Comparison of ENCODE assay signal across 22 cellular contexts in the genomic region with DNA sequence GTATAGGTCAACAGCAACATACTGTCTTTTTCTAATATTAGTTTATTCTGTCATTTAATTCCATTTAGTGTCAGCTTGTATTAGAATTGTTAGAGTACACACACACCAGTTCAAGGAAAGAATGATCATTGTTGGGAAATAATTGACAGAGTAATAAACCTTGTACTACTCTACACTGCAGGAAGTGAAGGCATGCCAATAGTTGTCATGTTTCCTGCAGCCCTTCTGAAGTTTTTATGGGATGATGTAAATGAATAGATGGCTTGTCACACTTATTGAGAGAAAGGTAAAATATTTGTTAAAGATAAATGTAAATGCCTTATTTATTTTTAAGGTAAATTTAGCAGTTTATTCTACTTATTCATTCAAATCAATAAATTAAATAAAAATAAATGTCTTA.
DNase-seq lines count a peak whose midpoint lies in the region; ATAC-seq and TF ChIP-seq lines count a peak whose summit lies in the region.
"Had no signal": no experiment of that assay in that cellular context is flagged by ENCODE, and none has a peak within 500 bp of the region (broad histone marks: within the 10 kb centered on the region; RNA-seq: fewer than 3 reads in every experiment).

No MANE protein-coding gene starts in this region.

- DNase-seq in HT-29 (ENCODE audit: low spot score) (peak; percentile 63), body of pancreas (no peak), kidney epithelial cell (ENCODE audit: low read depth) (peak; percentile 10), mucosa of descending colon (peak in 1 of 3 donors; percentile 30), CD14-positive monocyte (ENCODE audit: low spot score) (no peak), SKM-1 (lab: John Stamatoyannopoulos, UW; ENCODE audit: unreplicated experiment) (no peak), NCI-H2171 (lab: John Stamatoyannopoulos, UW) (no peak)
- DNase-seq: 8988T; CD4-positive, CD25-positive, alpha-beta regulatory T cell; CD8-positive, alpha-beta memory T cell; COR-L47; DMS 273 treated with DMSO at 0.1 percent for 48 hours; DMS53; DND-41; EL; HCEC 1CT had no signal

- H3K4me3 ChIP-seq in body of pancreas (no peak overlapping the region), kidney epithelial cell (ENCODE audit: low read depth, low read length) (no peak overlapping the region), mucosa of descending colon (no peak overlapping the region)
- H3K4me3 ChIP-seq: BLaER1 treated with 17β-estradiol and CSF1 and Interleukin-3, amounts not matched to agents 10 nM and 100 nM; GM12878; GM23338 had no signal

- H3K27me3 ChIP-seq in body of pancreas = no peaks in the 10 kb centered on the region
- no peaks in the 10 kb centered on the region for H3K27me3 ChIP-seq in kidney epithelial cell (ENCODE audit: control insufficient read depth, insufficient read depth, low read length)
- H3K27me3 ChIP-seq: BLaER1 treated with 17β-estradiol and CSF1 and Interleukin-3, amounts not matched to agents 10 nM and 100 nM had no signal

- H3K27me3 Mint-ChIP-seq in CD14-positive monocyte (ENCODE audit: low read depth in 3 of 3) = peaks cover 0 to 2% (median 0%) of the 10 kb centered on the region in 3 donors
- H3K27me3 Mint-ChIP-seq: B cell; CD4-positive, CD25-positive, alpha-beta regulatory T cell had no signal

- H3K9me3 ChIP-seq in body of pancreas = no peaks in the 10 kb centered on the region
- no peaks in the 10 kb centered on the region for H3K9me3 ChIP-seq in mucosa of descending colon
- H3K9me3 ChIP-seq: BLaER1 treated with 17β-estradiol and CSF1 and Interleukin-3, amounts not matched to agents 10 nM and 100 nM had no signal

- intact Hi-C loops in body of pancreas (cut with DNase I) (no loop called here), mucosa of descending colon (cut with DNase I, micrococcal nuclease) (no loop called here), CD14-positive monocyte (cut with micrococcal nuclease) (no loop called here)

- no peak for TF ChIP-seq CTCF in body of pancreas (IDR thresholded peaks at IDR 0.05)
- TF ChIP-seq CTCF in kidney epithelial cell (IDR thresholded peaks at IDR 0.05; ENCODE audit: insufficient read depth, low read length, poor library complexity, severe bottlenecking) = no peak
- no peak for TF ChIP-seq CTCF in mucosa of descending colon (IDR thresholded peaks at IDR 0.05)
- no peak for TF ChIP-seq CTCF in CD14-positive monocyte (IDR thresholded peaks at IDR 0.05)

- no peaks in the 10 kb centered on the region for H3K4me1 ChIP-seq in body of pancreas
- peaks cover 4% of the 10 kb centered on the region for H3K4me1 ChIP-seq in mucosa of descending colon (ENCODE audit: low read depth)

- no peak for TF ChIP-seq POLR2A in body of pancreas (IDR thresholded peaks at IDR 0.05)

- H3K36me3 ChIP-seq in body of pancreas (replicated peaks in 1 of 2; ENCODE audit: insufficient read depth in 1 of 2, low read depth in 2 of 2) (no peaks in the 10 kb centered on the region), kidney epithelial cell (ENCODE audit: control insufficient read depth, insufficient read depth, low read length) (no peaks in the 10 kb centered on the region), mucosa of descending colon (ENCODE audit: low read depth) (no peaks in the 10 kb centered on the region)
- H3K36me3 ChIP-seq: BLaER1 treated with 17β-estradiol and CSF1 and Interleukin-3, amounts not matched to agents 10 nM and 100 nM had no signal

- ATAC-seq in body of pancreas = peak; percentile 38
- ATAC-seq in mucosa of descending colon = peak; percentile 99
- ATAC-seq in HG03135 (IDR thresholded peaks at IDR 0.05; ENCODE audit: unreplicated experiment) = no peak
- ATAC-seq: GM12878, GM23338, HepG2 had no signal

- H3K27ac ChIP-seq in body of pancreas = no peak overlapping the region
- H3K27ac ChIP-seq: BLaER1 treated with 17β-estradiol and CSF1 and Interleukin-3, amounts not matched to agents 10 nM and 100 nM had no signal

- peaks cover 0 to 11% (median 3%) of the 10 kb centered on the region in 7 donors for H3K9me3 Mint-ChIP-seq in CD14-positive monocyte
- H3K9me3 Mint-ChIP-seq: GM23338 had no signal

- H3K36me3 Mint-ChIP-seq in CD14-positive monocyte = no peaks in the 10 kb centered on the region
- H3K36me3 Mint-ChIP-seq: CD4-positive, CD25-positive, alpha-beta regulatory T cell; CD8-positive, alpha-beta memory T cell had no signal

- no peak overlapping the region for H3K27ac Mint-ChIP-seq in CD14-positive monocyte
- H3K27ac Mint-ChIP-seq: B cell; CD4-positive, CD25-positive, alpha-beta regulatory T cell; CD8-positive, alpha-beta memory T cell; GM23338 had no signal

- no peak overlapping the region for H3K4me3 Mint-ChIP-seq in CD14-positive monocyte
- H3K4me3 Mint-ChIP-seq: B cell; CD4-positive, CD25-positive, alpha-beta regulatory T cell; CD8-positive, alpha-beta memory T cell; GM23338 had no signal

- no peaks in the 10 kb centered on the region for H3K4me1 Mint-ChIP-seq in CD14-positive monocyte
- H3K4me1 Mint-ChIP-seq: B cell; CD4-positive, CD25-positive, alpha-beta regulatory T cell; CD8-positive, alpha-beta memory T cell; GM23338 had no signal

Comparison
In these comparisons a context has a peak if more than half of its experiments do, and no peak if none do; other contexts are left out.
1. DNase-seq: peak in HT-29 (single experiment) and kidney epithelial cell (single experiment); none in body of pancreas (0 of 4), CD14-positive monocyte (single experiment), SKM-1 (single experiment) and NCI-H2171 (single experiment).